8 cellular contexts compared by ENCODE assay signal in genomic region chr10:9302142-9302746, GRCh38.
DNase-seq lines count a peak whose midpoint lies in the region; ATAC-seq and TF ChIP-seq lines count a peak whose summit lies in the region.

No MANE protein-coding gene starts in this region.

- TF ChIP-seq CTCF in BE2C (IDR thresholded peaks at IDR 0.05; ENCODE audit: low read depth, low read length) (peak; percentile 38), GM12872 (IDR thresholded peaks at IDR 0.05; ENCODE audit: insufficient read depth, low read depth, low read length) (peak; percentile 17; the same call in 1 of the 3 replicates), hepatocyte (IDR thresholded peaks at IDR 0.05; ENCODE audit: poor library complexity) (peak; percentile 61), thyroid gland (IDR thresholded peaks at IDR 0.05) (peak in 5 of 6 experiments; percentile 20 to 67 (median 48))
- peak; percentile 50 for TF ChIP-seq CTCF in activated CD8-positive, alpha-beta T cell treated with anti-CD3 and anti-CD28 coated beads for 36 hours (IDR thresholded peaks at IDR 0.05)

- WGBS in hepatocyte (ENCODE audit: low lambda C conversion rate, missing lambda C conversion rate), result 45% methylated on average over 3 of the region's 3 CpGs
- WGBS in thyroid gland, 2 donors, result 41 to 42% methylated on average over 3 of the region's 3 CpGs

- no peak for TF ChIP-seq POLR2A in thyroid gland (IDR thresholded peaks at IDR 0.05)

- POLR2A ChIA-PET in activated CD8-positive, alpha-beta T cell treated with anti-CD3 and anti-CD28 coated beads for 36 hours (lab: Charles Lee), result no interaction called here

- no peaks in the 10 kb centered on the region for H3K4me1 Mint-ChIP-seq in activated CD8-positive, alpha-beta T cell treated with anti-CD3 and anti-CD28 coated beads for 36 hours (ENCODE audit: low read depth)

- peaks cover 10% of the 10 kb centered on the region for H3K27me3 Mint-ChIP-seq in activated CD8-positive, alpha-beta T cell treated with anti-CD3 and anti-CD28 coated beads for 36 hours

- H3K27me3 ChIP-seq in BE2C (no peaks in the 10 kb centered on the region), hepatocyte (no peaks in the 10 kb centered on the region), thyroid gland (no peaks in the 10 kb centered on the region)

- H3K4me3 Mint-ChIP-seq in activated CD8-positive, alpha-beta T cell treated with anti-CD3 and anti-CD28 coated beads for 36 hours, result no peak overlapping the region

- intact Hi-C loops in activated CD8-positive, alpha-beta T cell treated with anti-CD3 and anti-CD28 coated beads for 36 hours (cut with micrococcal nuclease), result loop anchor here (5.0 kb wide), 3 partner anchors 1260 to 1775 kb away; no protein-coding TSS in a partner anchor
- intact Hi-C loops in thyroid gland (cut with DNase I), result loop anchor here (5.0 to 10.0 kb wide), 2 partner anchors 1425 to 1777 kb away; no protein-coding TSS in a partner anchor

- H3K9me3 ChIP-seq in BE2C (no peaks in the 10 kb centered on the region), hepatocyte (ENCODE audit: low read depth) (no peaks in the 10 kb centered on the region), thyroid gland (no peaks in the 10 kb centered on the region)

- H3K9me3 Mint-ChIP-seq in activated CD8-positive, alpha-beta T cell treated with anti-CD3 and anti-CD28 coated beads for 36 hours, result no peaks in the 10 kb centered on the region

- H3K4me3 ChIP-seq in BE2C (ENCODE audit: low read depth, low read length) (no peak overlapping the region), hepatocyte (no peak overlapping the region), thyroid gland (replicated peaks in 1 of 3) (no peak overlapping the region)

- no peaks in the 10 kb centered on the region for H3K36me3 Mint-ChIP-seq in activated CD8-positive, alpha-beta T cell treated with anti-CD3 and anti-CD28 coated beads for 36 hours (ENCODE audit: low read depth)

- no peaks in the 10 kb centered on the region for H4K20me1 ChIP-seq in hepatocyte (ENCODE audit: insufficient read depth, poor library complexity, severe bottlenecking)

- ATAC-seq in activated CD8-positive, alpha-beta T cell treated with anti-CD3 and anti-CD28 coated beads for 36 hours, result peak; percentile 37
- ATAC-seq in HG02610 (IDR thresholded peaks at IDR 0.05; ENCODE audit: unreplicated experiment), result no peak

- H3K36me3 ChIP-seq in BE2C, result no peaks in the 10 kb centered on the region
- H3K36me3 ChIP-seq in hepatocyte (replicated peaks; ENCODE audit: insufficient read depth, low read depth), result no peaks in the 10 kb centered on the region
- no peaks in the 10 kb centered on the region for H3K36me3 ChIP-seq in thyroid gland

- H3K27ac ChIP-seq in hepatocyte (no peak overlapping the region), thyroid gland (no peak overlapping the region)

- no peaks in the 10 kb centered on the region for H3K79me2 ChIP-seq in hepatocyte

- no peak overlapping the region for H3K4me2 ChIP-seq in hepatocyte

- no peaks in the 10 kb centered on the region for H3K9me2 ChIP-seq in hepatocyte (replicated peaks; ENCODE audit: insufficient read depth)

- DNase-seq in BE2C (peak; percentile 33), MV-4-11 (lab: John Stamatoyannopoulos, UW) (peak; percentile 32), hepatocyte (ENCODE audit: low spot score) (peak; percentile 72), thyroid gland (no peak)
- DNase-seq in activated CD8-positive, alpha-beta T cell treated with anti-CD3 and anti-CD28 coated beads for 36 hours, result peak; percentile 19
- DNase-seq in stimulated activated CD8-positive, alpha-beta memory T cell treated with anti-CD3 and anti-CD28 coated beads, Interleukin-4, amount 100 ng/mL, for 48 hours, result no peak

- no peak overlapping the region for H3K27ac Mint-ChIP-seq in activated CD8-positive, alpha-beta T cell treated with anti-CD3 and anti-CD28 coated beads for 36 hours

- H2AFZ ChIP-seq in hepatocyte, result no peak overlapping the region

- CTCF ChIA-PET in activated CD8-positive, alpha-beta T cell treated with anti-CD3 and anti-CD28 coated beads for 36 hours (lab: Charles Lee), result interaction anchor here (0.6 to 2.7 kb wide), 16 partner anchors 8 to 1777 kb away, joined by 3 to 9 read pairs (median 3); no protein-coding TSS in a partner anchor

- peaks cover 13% of the 10 kb centered on the region; the same call in 1 of the 2 replicates for H3K4me1 ChIP-seq in BE2C
- H3K4me1 ChIP-seq in hepatocyte (ENCODE audit: insufficient read depth), result no peaks in the 10 kb centered on the region
- no peaks in the 10 kb centered on the region for H3K4me1 ChIP-seq in thyroid gland

Comparison
In these comparisons a context has a peak if more than half of its experiments do, and no peak if none do; other contexts are left out.
1. DNase-seq: peak in BE2C (single experiment), MV-4-11 (single experiment), activated CD8-positive, alpha-beta T cell treated with anti-CD3 and anti-CD28 coated beads for 36 hours (single experiment) and hepatocyte (single experiment); none in thyroid gland (0 of 2) and stimulated activated CD8-positive, alpha-beta memory T cell treated with anti-CD3 and anti-CD28 coated beads, Interleukin-4, amount 100 ng/mL, for 48 hours (single experiment).
2. Peak in every context shown above with its lines, with median percentiles within 50 percentile points of each other: CTCF ChIP-seq.